Comparison of ENCODE assay signal across 6 cellular contexts in the genomic region with DNA sequence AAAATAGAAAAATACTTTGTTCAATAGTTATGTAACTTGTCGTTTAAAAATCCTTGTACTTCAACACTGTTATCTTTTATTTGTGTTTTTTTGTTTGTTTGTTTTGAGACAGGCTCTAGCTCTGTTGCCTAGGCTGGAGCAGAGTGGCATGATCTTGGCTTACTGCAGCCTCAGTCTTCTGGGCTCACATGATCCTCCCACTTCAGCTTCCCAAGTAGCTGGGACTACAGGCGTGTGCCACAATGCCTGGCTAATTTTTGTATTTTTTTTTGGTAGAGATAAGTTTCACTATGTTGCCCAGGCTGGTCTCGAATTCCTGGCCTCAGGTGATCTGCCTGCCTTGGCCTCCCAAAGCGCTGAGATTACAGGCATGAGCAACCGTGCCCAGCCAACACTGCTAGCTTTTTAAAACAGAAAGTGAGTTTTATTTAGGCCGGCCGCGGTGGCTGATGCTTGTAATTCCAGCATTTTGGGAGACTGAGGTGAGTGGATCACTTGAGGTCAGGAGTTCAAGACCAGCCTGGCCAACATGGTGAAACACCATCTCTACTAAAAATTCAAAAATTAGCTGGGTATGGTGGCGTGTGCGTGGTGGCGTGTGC. TPM values are rescaled to one million over a fixed set of nuclear protein-coding genes. Genes with fewer than 3 reads are reported as not detected.
DNase-seq lines count a peak whose midpoint lies in the region; ATAC-seq and TF ChIP-seq lines count a peak whose summit lies in the region.
"Not testable (repeated sequence)": the region's sequence is repeated elsewhere in the genome, so short reads cannot be mapped to it uniquely, and the experiment has no call there.

No MANE protein-coding gene starts in this region.

- peaks cover 49% of the 10 kb centered on the region for H3K79me2 ChIP-seq in GM23338 (replicated peaks; ENCODE audit: insufficient read depth)

- not testable (repeated sequence) for H3F3A ChIP-seq in GM23338 (replicated peaks; ENCODE audit: low read depth)

- peaks cover 14% of the 10 kb centered on the region; the same call in 1 of the 2 replicates for H4K20me1 ChIP-seq in GM23338 (replicated peaks; ENCODE audit: insufficient read depth)

- H3K4me3 ChIP-seq in GM23338; left ventricle myocardium inferior; left lung; thyroid gland (replicated peaks in 1 of 3): not testable (repeated sequence)

- not testable (repeated sequence) for H3K9me2 ChIP-seq in GM23338 (ENCODE audit: insufficient read depth)

- not testable (repeated sequence) for H3K4me1 ChIP-seq in GM23338 (ENCODE audit: insufficient read depth); left ventricle myocardium inferior; left lung
- peaks cover 21 to 22% of the 10 kb centered on the region in 2 donors for H3K4me1 ChIP-seq in thyroid gland

- not testable (repeated sequence) for H3K27me3 ChIP-seq in GM23338 (ENCODE audit: insufficient read depth); left ventricle myocardium inferior (ENCODE audit: low read depth); left lung; thyroid gland

- not testable (repeated sequence) for H3K4me1 Mint-ChIP-seq in GM23338

- 0 out of 2 replicates have a peak overlapping the region, but pooled peaks have one; percentile 63 for H3K27ac ChIP-seq in GM23338 (ENCODE audit: low read depth)
- peak overlapping the region; percentile 25 for H3K27ac ChIP-seq in left ventricle myocardium inferior (replicated peaks)
- not testable (repeated sequence) for H3K27ac ChIP-seq in left lung
- peak overlapping the region; percentile 78 to 92 (median 79) for H3K27ac ChIP-seq in thyroid gland

- H3K27me3 Mint-ChIP-seq in GM23338 (ENCODE audit: insufficient read depth, low read depth, poor library complexity) = not testable (repeated sequence)

- H3K36me3 ChIP-seq in GM23338 (ENCODE audit: insufficient read depth) (peaks cover 13% of the 10 kb centered on the region; the same call in 1 of the 2 replicates), left ventricle myocardium inferior (peaks cover 37% of the 10 kb centered on the region), left lung (peaks cover 0 to 19% of the 10 kb centered on the region in 2 donors)
- H3K36me3 ChIP-seq in thyroid gland = not testable (repeated sequence)

- H3K4me3 Mint-ChIP-seq in GM23338 = not testable (repeated sequence)

- in situ Hi-C loops in SK-MEL-5 (cut with HindIII; ENCODE audit: low pct_unique_long_range_greater_than_20kb, low sequenced_read_pairs) = not testable (repeated sequence)

- peaks cover 47% of the 10 kb centered on the region for H3K36me3 Mint-ChIP-seq in GM23338 (ENCODE audit: low read depth)

- TF ChIP-seq POLR2A in thyroid gland (IDR thresholded peaks at IDR 0.05) = not testable (repeated sequence)

- not testable (repeated sequence) for H3K9me3 Mint-ChIP-seq in GM23338

- not testable (repeated sequence) for H3K27ac Mint-ChIP-seq in GM23338

- intact Hi-C loops in left ventricle myocardium inferior (cut with micrococcal nuclease); left lung (cut with DNase I); thyroid gland (cut with DNase I): not testable (repeated sequence)

- WGBS in thyroid gland, 2 donors = 72 to 73% methylated on average over 11 of the region's 11 CpGs

- H2AFZ ChIP-seq in GM23338 = not testable (repeated sequence)

- H3K4me2 ChIP-seq in GM23338 = not testable (repeated sequence)

- not testable (repeated sequence) for ATAC-seq in GM23338
- peak; percentile 48 for ATAC-seq in left lung

- TF ChIP-seq CTCF in GM23338 (conservative IDR thresholded peaks at IDR 0.05; ENCODE audit: low read depth in 2 of 2); left ventricle myocardium inferior (IDR thresholded peaks at IDR 0.05; ENCODE audit: borderline replicate concordance); left lung (IDR thresholded peaks at IDR 0.05); thyroid gland (IDR thresholded peaks at IDR 0.05): not testable (repeated sequence)

- H3K9me3 ChIP-seq in left ventricle myocardium inferior (replicated peaks); left lung; thyroid gland: not testable (repeated sequence)

- DNase-seq in GM23338 (ENCODE audit: low spot score); left ventricle myocardium inferior; left lung: not testable (repeated sequence)
- peak; percentile 17 for DNase-seq in SK-MEL-5 (ENCODE audit: low read depth, low spot score)
- DNase-seq in foreskin melanocyte = peak; percentile 27
- peak; percentile 62 to 81 for DNase-seq in thyroid gland

RNA-seq across cellular contexts. Expression of a gene that starts 11.0 kb away (rescaled TPM):
- total RNA-seq in GM23338 (2014; rRNA removed; shearing (Covaris generic)) = 42.7 and 45.6 TPM in 2 replicates
- polyA plus RNA-seq in GM23338 (2016; fragmentation: Nextera tagmentation; extraction: Ambion mirVana) = 64.8 and 72.4 TPM in 2 replicates
- total RNA-seq in SK-MEL-5 (2014; rRNA removed; shearing (Covaris generic)) = 27.3 and 29.4 TPM in 2 replicates
- polyA plus RNA-seq in SK-MEL-5 (2015; cell fraction: cytosol; rRNA removed) = 14.6 and 27.1 TPM in 2 replicates
- polyA plus RNA-seq in SK-MEL-5 (2015; cell fraction: nucleus; rRNA removed) = 34.0 and 63.5 TPM in 2 replicates
- total RNA-seq in left ventricle myocardium inferior (17.2 TPM), left lung (10 to 100 TPM; 19.6 to 26.8 TPM), thyroid gland (10 to 100 TPM; 38.0 to 50.3 (median 44.8) TPM)

RNA-seq across cellular contexts. Expression of a gene that starts 49.9 kb away (rescaled TPM):
- 33.9 and 37.1 TPM in 2 replicates for total RNA-seq in GM23338 (2014; rRNA removed; shearing (Covaris generic))
- polyA plus RNA-seq in GM23338 (2016; fragmentation: Nextera tagmentation; extraction: Ambion mirVana) = 48.0 and 56.8 TPM in 2 replicates
- 24.1 and 24.6 TPM in 2 replicates for total RNA-seq in SK-MEL-5 (2014; rRNA removed; shearing (Covaris generic))
- polyA plus RNA-seq in SK-MEL-5 (2015; cell fraction: cytosol; rRNA removed) = 15.9 and 17.7 TPM in 2 replicates
- polyA plus RNA-seq in SK-MEL-5 (2015; cell fraction: nucleus; rRNA removed) = 12.2 and 13.3 TPM in 2 replicates
- 30.2 TPM for total RNA-seq in left ventricle myocardium inferior
- 10 to 100 TPM; 30.5 to 36.4 TPM for total RNA-seq in left lung
- 10 to 100 TPM; 24.3 to 42.7 (median 33.2) TPM for total RNA-seq in thyroid gland

RNA-seq across cellular contexts. Expression of a gene that starts 50.3 kb away (rescaled TPM):
- total RNA-seq in GM23338 (2014; rRNA removed; shearing (Covaris generic)) = 25.1 and 26.2 TPM in 2 replicates
- polyA plus RNA-seq in GM23338 (2016; fragmentation: Nextera tagmentation; extraction: Ambion mirVana) = 45.0 and 59.8 TPM in 2 replicates
- 13.8 and 14.1 TPM in 2 replicates for total RNA-seq in SK-MEL-5 (2014; rRNA removed; shearing (Covaris generic))
- polyA plus RNA-seq in SK-MEL-5 (2015; cell fraction: cytosol; rRNA removed) = 4.4 and 5.3 TPM in 2 replicates
- 19.7 and 33.3 TPM in 2 replicates for polyA plus RNA-seq in SK-MEL-5 (2015; cell fraction: nucleus; rRNA removed)
- total RNA-seq in left ventricle myocardium inferior (15.7 TPM), left lung (10 to 100 TPM; 29.0 to 39.2 TPM), thyroid gland (10 to 100 TPM; 49.0 to 65.4 (median 52.5) TPM)
